Comparison of ENCODE assay signal across 8 cellular contexts in the genomic region with DNA sequence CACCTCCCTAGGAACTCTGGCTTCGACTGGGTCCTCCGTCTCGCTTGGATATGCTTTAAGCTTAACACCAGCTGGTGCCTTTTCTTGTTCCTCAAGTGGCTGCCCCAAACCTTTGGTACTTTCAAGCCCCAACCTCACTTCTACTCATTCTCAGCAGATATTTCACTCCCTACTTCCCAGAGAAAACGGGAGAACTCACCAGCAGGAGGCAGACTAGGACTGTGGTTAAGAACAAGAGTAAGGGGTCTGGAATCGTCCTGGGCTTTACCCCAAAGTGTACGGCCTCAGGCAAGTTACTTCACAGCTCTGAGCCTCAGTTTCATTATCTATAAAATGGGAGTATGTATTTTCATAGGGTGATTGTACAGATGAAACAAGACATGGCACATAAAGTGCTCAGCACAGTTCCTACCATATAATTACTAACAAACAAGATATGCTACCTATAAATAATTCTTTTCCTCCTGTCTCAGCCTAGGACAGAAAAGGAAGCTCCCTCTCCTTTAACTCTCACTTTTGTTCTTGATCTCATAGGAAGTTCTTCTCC. TPM values are rescaled to one million over a fixed set of nuclear protein-coding genes. Genes with fewer than 3 reads are reported as not detected.
A peak's percentile ranks its signal among the peaks of the same experiment; 100 is the strongest.
DNase-seq lines count a peak whose midpoint lies in the region; ATAC-seq and TF ChIP-seq lines count a peak whose summit lies in the region.

No MANE protein-coding gene starts in this region.

- ATAC-seq in right lobe of liver (peak in 3 of 4 donors; percentile 25 to 34 (median 33)), GM18873 (IDR thresholded peaks at IDR 0.05; ENCODE audit: low FRiP score, unreplicated experiment) (no peak)

- H3K9me3 ChIP-seq in Loucy (ENCODE audit: insufficient read depth, low read depth, low read length) (peaks cover 6% of the 10 kb centered on the region; the same call in 1 of the 2 replicates), right lobe of liver (no peaks in the 10 kb centered on the region), suprapubic skin (no peaks in the 10 kb centered on the region)

- no peaks in the 10 kb centered on the region for H4K20me1 ChIP-seq in Loucy (ENCODE audit: insufficient read depth, low read length, poor library complexity, severe bottlenecking)

- no peaks in the 10 kb centered on the region for H3K9me2 ChIP-seq in Loucy (replicated peaks; ENCODE audit: low read depth, low read length)

- no peaks in the 10 kb centered on the region for H3K79me2 ChIP-seq in Loucy (ENCODE audit: insufficient read depth, low read length)

- TF ChIP-seq CTCF in Loucy (conservative IDR thresholded peaks at IDR 0.05; ENCODE audit: low read length) (peak; percentile 68), brain microvascular endothelial cell (IDR thresholded peaks at IDR 0.05; ENCODE audit: low read depth, low read length, missing control alignments) (peak; percentile 82), right lobe of liver (IDR thresholded peaks at IDR 0.05) (peak; percentile 19 to 39 (median 26)), suprapubic skin (IDR thresholded peaks at IDR 0.05) (no peak)

- H2AFZ ChIP-seq in Loucy (ENCODE audit: low read length), result no peak overlapping the region

- no peak overlapping the region for H3K4me2 ChIP-seq in Loucy (ENCODE audit: low read depth, low read length, poor library complexity, severe bottlenecking)

- intact Hi-C loops in right lobe of liver (cut with DNase I), result no loop called here

- TF ChIP-seq EP300 in suprapubic skin (IDR thresholded peaks at IDR 0.05), result no peak

- H3K27ac ChIP-seq in brain microvascular endothelial cell (no peak overlapping the region), right lobe of liver (no peak overlapping the region), suprapubic skin (no peak overlapping the region)

- H3K4me3 ChIP-seq in Loucy (ENCODE audit: low read length, poor library complexity, severe bottlenecking) (no peak overlapping the region), brain microvascular endothelial cell (ENCODE audit: low read depth, low read length) (no peak overlapping the region), right lobe of liver (no peak overlapping the region), suprapubic skin (no peak overlapping the region)

- no peak overlapping the region for H3K9ac ChIP-seq in Loucy (ENCODE audit: low read depth, low read length, poor library complexity, severe bottlenecking)

- WGBS in right lobe of liver (ENCODE audit: insufficient coverage, low coverage, low lambda C conversion rate, missing lambda C conversion rate), result 23% methylated on average over 6 of the region's 6 CpGs
- WGBS in suprapubic skin, result 51% methylated on average over 6 of the region's 6 CpGs

- no peaks in the 10 kb centered on the region for H3K4me1 ChIP-seq in Loucy (ENCODE audit: insufficient read depth, low read length, poor library complexity, severe bottlenecking)
- H3K4me1 ChIP-seq in right lobe of liver, result peaks cover 0 to 3% (median 0%) of the 10 kb centered on the region in 4 donors
- H3K4me1 ChIP-seq in suprapubic skin, result no peaks in the 10 kb centered on the region

- H3F3A ChIP-seq in Loucy (ENCODE audit: low read depth), result no peaks in the 10 kb centered on the region

- TF ChIP-seq POLR2A in right lobe of liver (IDR thresholded peaks at IDR 0.05) (no peak), suprapubic skin (IDR thresholded peaks at IDR 0.05) (no peak)

- no peaks in the 10 kb centered on the region for H3K36me3 ChIP-seq in Loucy (ENCODE audit: insufficient read depth, low read length)
- H3K36me3 ChIP-seq in brain microvascular endothelial cell (replicated peaks), result peaks cover 12% of the 10 kb centered on the region
- no peaks in the 10 kb centered on the region for H3K36me3 ChIP-seq in right lobe of liver
- H3K36me3 ChIP-seq in suprapubic skin, result no peaks in the 10 kb centered on the region

- peak; percentile 40 for DNase-seq in Daoy (ENCODE audit: low read depth)
- peak; percentile 60 for DNase-seq in brain microvascular endothelial cell
- no peak for DNase-seq in right lobe of liver
- DNase-seq in NCI-H1436 (lab: John Stamatoyannopoulos, UW), result no peak
- DNase-seq in DMS153 (lab: John Stamatoyannopoulos, UW), result no peak
- no peak for DNase-seq in suprapubic skin (ENCODE audit: low spot score in 2 of 2)

- in situ Hi-C loops in brain microvascular endothelial cell (cut with HindIII; ENCODE audit: low pct_ligation_motif_present, low sequenced_read_pairs), result no loop called here

- H3K27me3 ChIP-seq in Loucy (ENCODE audit: insufficient read depth, low read length, poor library complexity, severe bottlenecking) (no peaks in the 10 kb centered on the region), brain microvascular endothelial cell (replicated peaks) (no peaks in the 10 kb centered on the region), right lobe of liver (peaks cover 0 to 4% of the 10 kb centered on the region in 2 donors), suprapubic skin (no peaks in the 10 kb centered on the region)

RNA-seq across cellular contexts. Expression of gene PAMR1, which starts 37.8 kb away (rescaled TPM):
- total RNA-seq in Daoy (2014; rRNA removed; shearing (Covaris generic)), result 0.17 and 0.33 TPM in 2 replicates
- total RNA-seq in right lobe of liver (1 to 10 TPM; 2.0 to 4.2 (median 2.8) TPM), suprapubic skin (10 to 100 TPM; 13.3 to 25.8 (median 14.6) TPM)

Comparison
In these comparisons a context has a peak if more than half of its experiments do, and no peak if none do; other contexts are left out.
1. DNase-seq: peak in Daoy (single experiment) and brain microvascular endothelial cell (single experiment); none in right lobe of liver (0 of 3), NCI-H1436 (single experiment), DMS153 (single experiment) and suprapubic skin (0 of 2).
2. CTCF ChIP-seq: peak in Loucy (single experiment), brain microvascular endothelial cell (single experiment) and right lobe of liver (4 of 4); none in suprapubic skin (0 of 2).